In genomic region chr10:121736315-121737002, GRCh38 we compare ENCODE assay signal across 15 cellular contexts.
"Had no signal": no experiment of that assay in that cellular context is flagged by ENCODE, and none has a peak within 500 bp of the region (broad histone marks: within the 10 kb centered on the region; RNA-seq: fewer than 3 reads in every experiment).

No MANE protein-coding gene starts in this region.

- H3K36me3 ChIP-seq: pancreas had no signal

- H3K4me1 ChIP-seq: lower lobe of right lung, pancreas had no signal

- H3K27ac ChIP-seq: coronary artery, lower lobe of right lung, pancreas, tibial artery had no signal

- ATAC-seq: activated CD4-positive, CD25-positive, alpha-beta regulatory T cell treated with anti-CD3 and anti-CD28 coated beads, Interleukin-2, amount 50 U/mL, for 24 hours; activated CD8-positive, alpha-beta T cell treated with anti-CD3 and anti-CD28 coated beads, Interleukin-2, amount 10 ng/mL, durations not matched to agents 7 days and 5 days; activated T-cell treated with anti-CD3 and anti-CD28 coated beads, Interleukin-2, amount 50 U/mL, for 4 hours; esophagus mucosa; lower lobe of right lung; natural killer cell; pancreas; stimulated activated naive CD8-positive, alpha-beta T cell treated with anti-CD3 and anti-CD28 coated beads, Interleukin-15, Interleukin-2, amounts not matched to agents 100 U/mL and 50 U/mL, for 24 hours had no signal

- H3K9me3 ChIP-seq: lower lobe of right lung, pancreas, tibial artery had no signal

- H3K4me3 ChIP-seq: coronary artery, lower lobe of right lung, pancreas, tibial artery had no signal

- DNase-seq: activated CD4-positive, alpha-beta T cell treated with anti-CD3 and anti-CD28 coated beads, Interleukin-2, amount 10 ng/mL, durations not matched to agents 7 days and 5 days; activated CD8-positive, alpha-beta T cell treated with anti-CD3 and anti-CD28 coated beads, Interleukin-2, amount 10 ng/mL, durations not matched to agents 7 days and 5 days; activated naive CD4-positive, alpha-beta T cell treated with anti-CD3 and anti-CD28 coated beads for 36 hours; activated T-cell treated with anti-CD3 and anti-CD28 coated beads, Interleukin-2, amount 50 U/mL, for 4 hours; anterior cingulate cortex; lower lobe of right lung; natural killer cell; pancreas; stimulated activated CD4-positive, alpha-beta T cell treated with anti-CD3 and anti-CD28 coated beads, Interleukin-2, amount 100 ng/mL, for 24 hours; stimulated activated naive CD8-positive, alpha-beta T cell treated with anti-CD3 and anti-CD28 coated beads, Interleukin-15, Interleukin-2, amounts not matched to agents 100 U/mL and 50 U/mL, for 24 hours; substantia nigra; tibial artery had no signal

- FAIRE-seq: pancreas had no signal
